8 cellular contexts compared by ENCODE assay signal in genomic region chr19:18488403-18488723, GRCh38. TPM values are rescaled to one million over a fixed set of nuclear protein-coding genes. Genes with fewer than 3 reads are reported as not detected.
DNase-seq lines count a peak whose midpoint lies in the region; ATAC-seq, FAIRE-seq and TF ChIP-seq lines count a peak whose summit lies in the region.

No MANE protein-coding gene starts in this region.

- peak; percentile 86 for DNase-seq in AG20443 (ENCODE audit: low spot score)
- peak; percentile 37 for DNase-seq in HT-29 (ENCODE audit: low spot score)
- DNase-seq in dorsolateral prefrontal cortex, result peak in 1 of 10 donors; percentile 72
- DNase-seq in lower lobe of right lung, result no peak
- DNase-seq in GM12891 (ENCODE audit: insufficient read length, low spot score), result no peak
- no peak for DNase-seq in NCI-H510A (lab: John Stamatoyannopoulos, UW)
- DNase-seq in NCI-H524 treated with DMSO at 0.1 percent for 48 hours (lab: John Stamatoyannopoulos, UW), result no peak

- TF ChIP-seq CTCF in dorsolateral prefrontal cortex (IDR thresholded peaks at IDR 0.05 in 54 of 56, conservative IDR thresholded peaks at IDR 0.05 in 2 of 56; ENCODE audit: low read depth in 1 of 56, partially characterized antibody in 56 of 56) (peak in 4 of 56 donors; percentile 8 to 26 (median 14)), lower lobe of right lung (IDR thresholded peaks at IDR 0.05) (no peak)

- H3K9me3 ChIP-seq in lower lobe of right lung, result no peaks in the 10 kb centered on the region

- H3K27ac ChIP-seq in dorsolateral prefrontal cortex (peak overlapping the region in 41 of 59 donors; percentile 6 to 88 (median 48)), lower lobe of right lung (no peak overlapping the region)

- no peak overlapping the region for H3K4me3 ChIP-seq in dorsolateral prefrontal cortex
- no peak overlapping the region for H3K4me3 ChIP-seq in lower lobe of right lung

- ATAC-seq in lower lobe of right lung, result peak; percentile 37 to 48
- no peak for ATAC-seq in HG02870 (IDR thresholded peaks at IDR 0.05; ENCODE audit: unreplicated experiment)

- H3K27me3 ChIP-seq in dorsolateral prefrontal cortex (no peaks in the 10 kb centered on the region), lower lobe of right lung (ENCODE audit: low read depth) (no peaks in the 10 kb centered on the region)

- intact Hi-C loops in dorsolateral prefrontal cortex (cut with DNase I) (no loop called here), lower lobe of right lung (cut with DNase I) (no loop called here)

- no peaks in the 10 kb centered on the region for H3K36me3 ChIP-seq in lower lobe of right lung

- peaks cover 72% of the 10 kb centered on the region for H3K4me1 ChIP-seq in lower lobe of right lung

- FAIRE-seq in GM12891 (lab: Jason Lieb, UNC), result no peak

- no peak for TF ChIP-seq POLR2A in GM12891 (IDR thresholded peaks at IDR 0.05; ENCODE audit: low read depth, low read length)

TF ChIP-seq in GM12891, 5 proteins besides CTCF, POLR2A, EP300 and RAD21:
- TF ChIP-seq SPI1 (IDR thresholded peaks at IDR 0.05; ENCODE audit: low read depth, low read length) (no peak), POLR2AphosphoS5 (IDR thresholded peaks at IDR 0.05; ENCODE audit: low read depth, low read length) (no peak), PAX5 (IDR thresholded peaks at IDR 0.05; ENCODE audit: insufficient read depth, low read length, severe bottlenecking) (no peak), POU2F2 (IDR thresholded peaks at IDR 0.05; ENCODE audit: low read depth, low read length) (no peak), TAF1 (IDR thresholded peaks at IDR 0.05; ENCODE audit: low read depth, low read length) (no peak)

RNA-seq across cellular contexts. Expression of gene ELL, which starts 33.5 kb away (rescaled TPM):
- total RNA-seq in HT-29 (2014; rRNA removed; shearing (Covaris generic)), result 16.0 and 20.7 TPM in 2 replicates
- 10 to 100 TPM in 119 of 120 experiments, 1 to 10 TPM in 1; 9.4 to 22.3 (median 15.4) TPM for total RNA-seq in dorsolateral prefrontal cortex
- total RNA-seq in lower lobe of right lung, result 19.7 TPM
- 11.9 TPM for polyA plus RNA-seq in GM12891 (2012; ENCODE audit: low read depth, missing spikeins)

RNA-seq across cellular contexts. Expression of gene ISYNA1, which starts 50.4 kb away (rescaled TPM):
- 5.3 and 14.9 TPM in 2 replicates for total RNA-seq in HT-29 (2014; rRNA removed; shearing (Covaris generic))
- total RNA-seq in dorsolateral prefrontal cortex (100 to 1,000 TPM in 1 of 120 experiments, 10 to 100 TPM in 118, 1 to 10 TPM in 1; 7.4 to 118 (median 26.3) TPM), lower lobe of right lung (30.6 TPM)
- 14.3 TPM for polyA plus RNA-seq in GM12891 (2012; ENCODE audit: low read depth, missing spikeins)

RNA-seq across cellular contexts. Expression of gene FKBP8, which starts 55.0 kb away (rescaled TPM):
- 257 and 277 TPM in 2 replicates for total RNA-seq in HT-29 (2014; rRNA removed; shearing (Covaris generic))
- total RNA-seq in dorsolateral prefrontal cortex (100 to 1,000 TPM; 391 to 680 (median 539) TPM), lower lobe of right lung (195 TPM)
- polyA plus RNA-seq in GM12891 (2012; ENCODE audit: low read depth, missing spikeins), result 173 TPM

Comparison
In these comparisons a context has a peak if more than half of its experiments do, and no peak if none do; other contexts are left out.
1. DNase-seq: peak in AG20443 (single experiment) and HT-29 (single experiment); none in lower lobe of right lung (single experiment), GM12891 (single experiment), NCI-H510A (single experiment) and NCI-H524 treated with DMSO at 0.1 percent for 48 hours (single experiment).